ENCODE assay signal across 8 cellular contexts in genomic region chr22:31084811-31085492, GRCh38.
DNase-seq lines count a peak whose midpoint lies in the region; ATAC-seq and TF ChIP-seq lines count a peak whose summit lies in the region.

No MANE protein-coding gene starts in this region.

- TF ChIP-seq POLR2A in erythroblast (IDR thresholded peaks at IDR 0.05; ENCODE audit: low read length): peak; percentile 75

- TF ChIP-seq CTCF in GM12865 (IDR thresholded peaks at IDR 0.05; ENCODE audit: insufficient read depth, low read depth, low read length, missing control alignments): peak; percentile 89

- DNase-seq in GM12865 (ENCODE audit: low read depth) (peak; percentile 95), NOMO-1 treated with DMSO at 0.1 percent for 48 hours (lab: John Stamatoyannopoulos, UW; ENCODE audit: unreplicated experiment) (peak; percentile 75), activated T-cell treated with anti-CD3 and anti-CD28 coated beads for 48 hours (ENCODE audit: low read depth) (peak; percentile 89), erythroblast (lab: John Stamatoyannopoulos, UW) (peak; percentile 88 to 91), ACHN (no peak)
- DNase-seq in stimulated activated CD8-positive, alpha-beta memory T cell treated with anti-CD3 and anti-CD28 coated beads, Interleukin-7, amount 100 ng/mL, for 24 hours (ENCODE audit: low read depth): peak; percentile 76

- peak overlapping the region; percentile 91 for H3K4me3 ChIP-seq in GM12865 (ENCODE audit: low read depth, low read length)
- H3K4me3 ChIP-seq in mucosa of stomach (ENCODE audit: low read length): peak overlapping the region; percentile 78

- peak; percentile 68 for ATAC-seq in HG02642 (IDR thresholded peaks at IDR 0.05; ENCODE audit: poor library complexity, unreplicated experiment)

- peaks cover 51% of the 10 kb centered on the region for H3K4me1 ChIP-seq in mucosa of stomach (ENCODE audit: control insufficient read depth, insufficient read depth, low read length)

- no peaks in the 10 kb centered on the region for H3K27me3 ChIP-seq in mucosa of stomach (ENCODE audit: control insufficient read depth, insufficient read depth, low read length)

- peaks cover 4% of the 10 kb centered on the region for H3K36me3 ChIP-seq in mucosa of stomach (ENCODE audit: control insufficient read depth, insufficient read depth, low read length)

- peak overlapping the region; percentile 88 for H3K9ac ChIP-seq in mucosa of stomach (ENCODE audit: low read length)

- H3K9me3 ChIP-seq in mucosa of stomach (ENCODE audit: control insufficient read depth, low read length): no peaks in the 10 kb centered on the region

- in situ Hi-C loops in ACHN (cut with HindIII; ENCODE audit: low pct_ligation_motif_present, low pct_unique_long_range_greater_than_20kb, low sequenced_read_pairs): no loop called here
